In the genomic region with DNA sequence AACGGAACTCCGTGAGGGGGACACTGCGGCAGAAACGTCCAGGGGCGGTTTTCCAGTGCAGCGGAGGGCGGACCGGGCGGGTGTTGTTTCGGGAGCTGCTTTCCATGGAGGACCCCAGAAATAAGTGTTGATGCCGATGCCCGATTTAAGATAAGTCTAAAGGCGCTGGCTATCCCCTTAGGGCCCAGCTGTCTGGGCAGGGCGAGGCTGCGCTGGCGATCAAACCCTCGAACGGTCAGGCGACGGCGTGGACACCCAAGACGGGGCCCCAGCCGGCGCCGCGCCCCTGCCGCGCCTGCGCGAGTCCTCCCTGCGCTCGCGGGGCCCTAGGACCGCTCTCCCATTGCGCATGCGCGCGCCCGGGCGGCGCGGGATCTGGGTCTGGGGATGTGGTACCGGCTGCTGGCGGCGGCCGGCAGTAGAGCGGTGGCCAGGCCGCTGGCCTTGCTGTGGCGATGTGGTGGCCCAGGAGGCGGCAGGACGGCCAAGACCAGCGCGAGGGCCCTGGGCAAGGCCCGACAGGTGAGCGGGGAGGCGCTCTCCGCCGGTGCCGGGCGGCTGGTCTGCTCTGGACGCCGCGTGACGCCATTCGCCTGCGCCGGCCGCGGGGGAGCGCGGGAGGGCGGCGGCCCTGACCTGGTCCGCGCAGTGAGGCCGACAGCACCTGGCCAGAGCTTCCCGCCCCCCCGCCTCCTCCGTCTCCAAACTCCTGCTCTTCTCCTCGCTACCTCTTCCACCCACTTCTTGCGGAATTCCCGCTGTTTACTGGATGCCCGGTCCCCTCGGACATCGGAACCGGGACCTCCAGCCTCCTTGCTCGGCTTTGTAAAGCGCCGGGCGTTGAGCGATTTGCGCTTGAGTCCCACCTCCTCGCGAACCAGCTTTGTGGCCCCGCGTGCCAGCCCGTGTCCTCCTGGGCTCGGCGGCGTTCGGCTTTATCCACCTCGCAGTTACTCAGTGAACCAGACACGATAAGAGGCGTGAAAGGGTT, we compare ENCODE assay signal across 8 cellular contexts. TPM values are rescaled to one million over a fixed set of nuclear protein-coding genes. Genes with fewer than 3 reads are reported as not detected.
A peak's percentile ranks its signal among the peaks of the same experiment; 100 is the strongest.
DNase-seq lines count a peak whose midpoint lies in the region; ATAC-seq and TF ChIP-seq lines count a peak whose summit lies in the region.

No MANE protein-coding gene starts in this region.

- H3K9me3 Mint-ChIP-seq in HFFc6 (peaks cover 13% of the 10 kb centered on the region), type B pancreatic cell (peaks cover 3% of the 10 kb centered on the region)
- H3K9me3 Mint-ChIP-seq in activated naive CD8-positive, alpha-beta T cell treated with anti-CD3 and anti-CD28 coated beads, Interleukin-2, amount 50 U/mL, for 24 hours, result peaks cover 4% of the 10 kb centered on the region

- H3K27me3 Mint-ChIP-seq in HFFc6 (ENCODE audit: insufficient read depth) (no peaks in the 10 kb centered on the region), type B pancreatic cell (no peaks in the 10 kb centered on the region)
- H3K27me3 Mint-ChIP-seq in activated naive CD8-positive, alpha-beta T cell treated with anti-CD3 and anti-CD28 coated beads, Interleukin-2, amount 50 U/mL, for 24 hours, result peaks cover 2% of the 10 kb centered on the region

- peaks cover 3 to 45% (median 33%) of the 10 kb centered on the region in 9 donors for H3K4me1 ChIP-seq in heart right ventricle

- H3K36me3 Mint-ChIP-seq in HFFc6 (ENCODE audit: low read depth) (peaks cover 7% of the 10 kb centered on the region; the same call in 1 of the 2 replicates), type B pancreatic cell (peaks cover 15% of the 10 kb centered on the region)
- H3K36me3 Mint-ChIP-seq in activated naive CD8-positive, alpha-beta T cell treated with anti-CD3 and anti-CD28 coated beads, Interleukin-2, amount 50 U/mL, for 24 hours (ENCODE audit: low read depth), result peaks cover 22% of the 10 kb centered on the region

- peak overlapping the region; percentile 96 for H3K4me2 ChIP-seq in SU-DHL-6 (ENCODE audit: low read depth, low read length, poor library complexity, severe bottlenecking)

- no peaks in the 10 kb centered on the region; the same call in 1 of the 2 replicates for H3K9me3 ChIP-seq in SU-DHL-6 (ENCODE audit: insufficient read depth, low read length)
- peaks cover 0 to 17% (median 0%) of the 10 kb centered on the region in 11 donors for H3K9me3 ChIP-seq in heart right ventricle

- H3K27me3 ChIP-seq in SU-DHL-6 (ENCODE audit: low read length), result no peaks in the 10 kb centered on the region
- H3K27me3 ChIP-seq in heart right ventricle, result no peaks in the 10 kb centered on the region

- H3K4me1 Mint-ChIP-seq in HFFc6 (ENCODE audit: low read depth) (peaks cover 15% of the 10 kb centered on the region), type B pancreatic cell (ENCODE audit: unreplicated experiment) (peaks cover 16% of the 10 kb centered on the region)
- H3K4me1 Mint-ChIP-seq in activated naive CD8-positive, alpha-beta T cell treated with anti-CD3 and anti-CD28 coated beads, Interleukin-2, amount 50 U/mL, for 24 hours, result peaks cover 37% of the 10 kb centered on the region

- 0 to 1% methylated on average over 92 to 104 of the region's 104 CpGs for WGBS in heart right ventricle, 2 donors

- peak; percentile 97 for TF ChIP-seq POLR2A in GM10847 (IDR thresholded peaks at IDR 0.05; ENCODE audit: extremely low read depth, insufficient read length)
- TF ChIP-seq POLR2A in NB4 (IDR thresholded peaks at IDR 0.05; ENCODE audit: extremely low read depth, insufficient read length), result peak; percentile 82

- ATAC-seq in activated naive CD8-positive, alpha-beta T cell treated with anti-CD3 and anti-CD28 coated beads, Interleukin-2, amount 50 U/mL, for 24 hours, result peak; percentile 90
- ATAC-seq in heart right ventricle, result peak; percentile 95 to 98 (median 98)

- peak overlapping the region; percentile 85 for H3K4me3 ChIP-seq in NB4 (ENCODE audit: low read depth, low read length)
- H3K4me3 ChIP-seq in SU-DHL-6 (ENCODE audit: insufficient read depth, low read length, poor library complexity, severe bottlenecking), result peak overlapping the region; percentile 98
- H3K4me3 ChIP-seq in heart right ventricle, result peak overlapping the region; percentile 69 to 99 (median 95)

- TF ChIP-seq CTCF in HFFc6 (IDR thresholded peaks at IDR 0.05) (no peak), NB4 (IDR thresholded peaks at IDR 0.05; ENCODE audit: low read depth, low read length) (no peak), SU-DHL-6 (IDR thresholded peaks at IDR 0.05; ENCODE audit: insufficient read depth, low read length, poor library complexity, severe bottlenecking) (no peak), heart right ventricle (IDR thresholded peaks at IDR 0.05) (peak in 3 of 9 donors; percentile 7 to 26 (median 19)), type B pancreatic cell (conservative IDR thresholded peaks at IDR 0.05) (no peak)

- H3K79me2 ChIP-seq in SU-DHL-6 (ENCODE audit: insufficient read depth, low read length), result peaks cover 56% of the 10 kb centered on the region

- peak overlapping the region; percentile 99 for H3K4me3 Mint-ChIP-seq in HFFc6
- H3K4me3 Mint-ChIP-seq in activated naive CD8-positive, alpha-beta T cell treated with anti-CD3 and anti-CD28 coated beads, Interleukin-2, amount 50 U/mL, for 24 hours, result peak overlapping the region; percentile 99
- H3K4me3 Mint-ChIP-seq in type B pancreatic cell, result peak overlapping the region; percentile 99

- peak overlapping the region; percentile 91 for H2AFZ ChIP-seq in SU-DHL-6 (ENCODE audit: low read depth, low read length, severe bottlenecking)

- intact Hi-C loops in heart right ventricle (cut with DNase I) (loop anchor here in 1 of 10 donors (5.0 kb wide), 1 partner anchor 50 kb away; no protein-coding TSS in a partner anchor), posterior cingulate gyrus (cut with DNase I) (loop anchor here (5.0 kb wide), 1 partner anchor 45 kb away; a partner anchor contains a TSS)

- H3K27ac ChIP-seq in SU-DHL-6 (ENCODE audit: low read depth, low read length) (peak overlapping the region; percentile 69), heart right ventricle (peak overlapping the region; percentile 91 to 99 (median 98))

- H3K36me3 ChIP-seq in SU-DHL-6 (ENCODE audit: low read length) (0 out of 2 replicates have a peak, but pooled peaks cover 3% of the 10 kb centered on the region), heart right ventricle (peaks cover 0 to 18% (median 0%) of the 10 kb centered on the region in 9 donors)

- DNase-seq in HFFc6, result peak; percentile 74
- DNase-seq in NB4 (ENCODE audit: low read depth), result peak; percentile 93
- DNase-seq in activated naive CD8-positive, alpha-beta T cell treated with anti-CD3 and anti-CD28 coated beads, Interleukin-2, amount 50 U/mL, for 24 hours, result peak; percentile 92
- DNase-seq in heart right ventricle, result peak; percentile 90 to 94
- DNase-seq in posterior cingulate gyrus, result peak; percentile 79 to 99 (median 88)
- peak; percentile 95 for DNase-seq in type B pancreatic cell (ENCODE audit: extremely low spot score, unreplicated experiment)

- peak overlapping the region; percentile 92 for H3K9ac ChIP-seq in SU-DHL-6 (ENCODE audit: low read length)

- H3F3A ChIP-seq in SU-DHL-6 (ENCODE audit: insufficient read depth), result 0 out of 2 replicates have a peak, but pooled peaks cover 4% of the 10 kb centered on the region

- H3K27ac Mint-ChIP-seq in HFFc6 (peak overlapping the region; percentile 96), type B pancreatic cell (peak overlapping the region; percentile 99)
- peak overlapping the region; percentile 95 for H3K27ac Mint-ChIP-seq in activated naive CD8-positive, alpha-beta T cell treated with anti-CD3 and anti-CD28 coated beads, Interleukin-2, amount 50 U/mL, for 24 hours

- H4K20me1 ChIP-seq in SU-DHL-6 (ENCODE audit: low read depth, low read length), result no peaks in the 10 kb centered on the region

- H3K9me2 ChIP-seq in SU-DHL-6 (replicated peaks; ENCODE audit: insufficient read depth, low read length), result no peaks in the 10 kb centered on the region

RNA-seq across cellular contexts. Expression of a gene that starts 24.0 kb away (rescaled TPM):
- total RNA-seq in HFFc6 (2021; fragmentation: NEBNext Ultra II Directional; extraction: Animal tissue kit (Norgen Biotek cat#: 25700)), result 10 to 100 TPM; 59.6 to 69.2 (median 65.9) TPM
- total RNA-seq in heart right ventricle, result 10 to 100 TPM; 29.3 to 47.6 (median 34.9) TPM
- polyA plus RNA-seq in heart right ventricle, result 10 to 100 TPM; 62.6 to 64.8 TPM
- total RNA-seq in type B pancreatic cell (ENCODE audit: low replicate concordance), result 61.0 and 63.5 TPM in 2 replicates

RNA-seq across cellular contexts. Expression of a gene that starts 46.7 kb away (rescaled TPM):
- 1 to 10 TPM; 1.9 to 2.6 (median 2.1) TPM for total RNA-seq in HFFc6 (2021; fragmentation: NEBNext Ultra II Directional; extraction: Animal tissue kit (Norgen Biotek cat#: 25700))
- total RNA-seq in heart right ventricle (1 to 10 TPM; 3.0 to 6.8 (median 5.0) TPM), type B pancreatic cell (ENCODE audit: low replicate concordance) (11.6 and 21.2 TPM in 2 replicates)
- 1 to 10 TPM in 1 of 2 donors, under 1 TPM in 1; 0.72 to 2.2 TPM for polyA plus RNA-seq in heart right ventricle

RNA-seq across cellular contexts. Expression of a gene that starts 49.4 kb away (rescaled TPM):
- 100 to 1,000 TPM; 147 to 212 (median 164) TPM for total RNA-seq in HFFc6 (2021; fragmentation: NEBNext Ultra II Directional; extraction: Animal tissue kit (Norgen Biotek cat#: 25700))
- total RNA-seq in heart right ventricle, result 1 to 10 TPM in 5 of 10 donors, under 1 TPM in 5; 0.53 to 7.6 (median 0.96) TPM
- 10 to 100 TPM in 1 of 2 donors, under 1 TPM in 1; 0.59 to 10.6 TPM for polyA plus RNA-seq in heart right ventricle
- total RNA-seq in type B pancreatic cell (ENCODE audit: low replicate concordance), result 62.0 and 91.4 TPM in 2 replicates

RNA-seq across cellular contexts. Expression of a gene that starts 53.9 kb away (rescaled TPM):
- total RNA-seq in HFFc6 (2021; fragmentation: NEBNext Ultra II Directional; extraction: Animal tissue kit (Norgen Biotek cat#: 25700)), result 1 to 10 TPM; 2.1 to 3.2 (median 3.0) TPM
- total RNA-seq in heart right ventricle (1 to 10 TPM in 6 of 10 donors, under 1 TPM in 4; 0.64 to 2.0 (median 1.3) TPM), type B pancreatic cell (ENCODE audit: low replicate concordance) (3.6 and 3.8 TPM in 2 replicates)
- 1 to 10 TPM; 1.6 to 4.5 TPM for polyA plus RNA-seq in heart right ventricle

Comparison
In these comparisons a context has a peak if more than half of its experiments do, and no peak if none do; other contexts are left out.
1. Peak in every context shown above with its lines: DNase-seq, ATAC-seq, H3K4me3 ChIP-seq and H3K27ac ChIP-seq.